ENCODE assay signal across 9 cellular contexts in the genomic region with DNA sequence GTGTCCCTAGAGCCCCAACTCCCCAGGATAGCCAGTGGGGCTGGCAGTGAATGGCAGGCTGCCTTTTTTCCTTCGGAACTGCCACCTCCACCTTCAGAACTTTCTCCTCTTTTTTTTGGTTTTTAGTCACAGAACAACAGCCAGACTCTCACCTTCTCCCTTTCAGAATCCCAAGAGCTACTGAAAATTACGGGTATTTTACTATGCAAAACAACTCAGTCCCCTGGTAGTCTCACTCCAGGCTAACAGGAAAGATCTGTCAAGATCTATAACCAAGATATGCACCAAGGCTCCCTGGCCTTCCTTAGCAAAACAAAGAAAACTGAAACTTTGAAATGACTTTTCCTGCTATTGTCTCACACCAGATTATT. TPM values are rescaled to one million over a fixed set of nuclear protein-coding genes. Genes with fewer than 3 reads are reported as not detected.
A peak's percentile ranks its signal among the peaks of the same experiment; 100 is the strongest.
DNase-seq lines count a peak whose midpoint lies in the region; ATAC-seq and TF ChIP-seq lines count a peak whose summit lies in the region.
"Had no signal": no experiment of that assay in that cellular context is flagged by ENCODE, and none has a peak within 500 bp of the region (broad histone marks: within the 10 kb centered on the region; RNA-seq: fewer than 3 reads in every experiment).

No MANE protein-coding gene starts in this region.

- H3K4me3 ChIP-seq in coronary artery (peak overlapping the region; percentile 34), skeletal muscle tissue (ENCODE audit: low read length in 3 of 3) (peak overlapping the region in 1 of 3 donors; percentile 42), testis (no peak overlapping the region)

- peak overlapping the region; percentile 56 to 84 for H3K27ac ChIP-seq in coronary artery
- peak overlapping the region; percentile 88 for H3K27ac ChIP-seq in skeletal muscle tissue (ENCODE audit: low read depth, low read length)
- no peak overlapping the region for H3K27ac ChIP-seq in testis

- ATAC-seq in GM19395 (IDR thresholded peaks at IDR 0.05; ENCODE audit: unreplicated experiment) (peak; percentile 24), HG03432 (IDR thresholded peaks at IDR 0.05; ENCODE audit: unreplicated experiment) (peak; percentile 34)

- intact Hi-C loops in testis (cut with DNase I; ENCODE audit: low total_unique reads): no loop called here

- no peak for TF ChIP-seq POLR2A in testis (IDR thresholded peaks at IDR 0.05)

- WGBS in testis, 2 donors: 46 to 62% methylated on average over 2 of the region's 2 CpGs

- TF ChIP-seq CTCF in coronary artery (IDR thresholded peaks at IDR 0.05): no peak
- no peak for TF ChIP-seq CTCF in testis (IDR thresholded peaks at IDR 0.05)

- H3K27me3 ChIP-seq in skeletal muscle tissue (ENCODE audit: control insufficient read depth in 3 of 3, insufficient read depth in 3 of 3, low read length in 3 of 3) (no peaks in the 10 kb centered on the region), testis (no peaks in the 10 kb centered on the region)

- H3K4me1 ChIP-seq in skeletal muscle tissue (ENCODE audit: control insufficient read depth in 3 of 3, insufficient read depth in 3 of 3, low read length in 3 of 3) (peaks cover 40 to 54% (median 52%) of the 10 kb centered on the region in 3 donors), testis (peaks cover 44% of the 10 kb centered on the region)

- DNase-seq in coronary artery (ENCODE audit: low spot score) (no peak), glomerular visceral epithelial cell (ENCODE audit: extremely low spot score) (no peak), epidermal melanocyte (ENCODE audit: insufficient read length, low spot score) (no peak), testis (no peak), NCI-H1092 treated with DMSO at 0.1 percent for 48 hours (lab: John Stamatoyannopoulos, UW) (no peak)
- DNase-seq: stimulated activated CD4-positive, alpha-beta T cell treated with anti-CD3 and anti-CD28 coated beads, Interleukin-2, amount 100 ng/mL, for 48 hours had no signal

- H3K36me3 ChIP-seq in skeletal muscle tissue (ENCODE audit: control insufficient read depth in 3 of 3, insufficient read depth in 3 of 3, low read length in 3 of 3): peaks cover under 1 to 6% (median 3%) of the 10 kb centered on the region in 3 donors
- H3K36me3 ChIP-seq in testis (ENCODE audit: low read depth, missing control alignments): no peaks in the 10 kb centered on the region

- H3K9me3 ChIP-seq in skeletal muscle tissue (ENCODE audit: control insufficient read depth in 3 of 3, low read length in 3 of 3) (no peaks in the 10 kb centered on the region), testis (no peaks in the 10 kb centered on the region)

- peak overlapping the region in 2 of 3 donors; percentile 57 to 65 for H3K9ac ChIP-seq in skeletal muscle tissue (ENCODE audit: low read depth in 1 of 3, low read length in 3 of 3)

RNA-seq across cellular contexts. Expression of gene PLEKHG6, which starts 12.5 kb away (rescaled TPM):
- 0.52 TPM for total RNA-seq in skeletal muscle tissue
- total RNA-seq in testis: 1 to 10 TPM in 1 of 2 donors, under 1 TPM in 1; 0.87 to 2.0 TPM
- 2.2 TPM for polyA plus RNA-seq in testis (ENCODE audit: insufficient read depth, low read depth, low replicate concordance)

RNA-seq across cellular contexts. Expression of gene TNFRSF1A, which starts 18.9 kb away (rescaled TPM):
- total RNA-seq in skeletal muscle tissue (47.5 TPM), testis (100 to 1,000 TPM in 1 of 2 donors, 10 to 100 TPM in 1; 94.6 to 106 TPM)
- 59.8 TPM for polyA plus RNA-seq in testis (ENCODE audit: insufficient read depth, low read depth, low replicate concordance)

RNA-seq across cellular contexts. Expression of gene SCNN1A, which starts 52.4 kb away (rescaled TPM):
- total RNA-seq in skeletal muscle tissue: not detected
- 10 to 100 TPM; 22.7 to 43.1 TPM for total RNA-seq in testis
- polyA plus RNA-seq in testis (ENCODE audit: insufficient read depth, low read depth, low replicate concordance): 14.6 TPM

Comparison
In these comparisons a context has a peak if more than half of its experiments do, and no peak if none do; other contexts are left out.
1. H3K27ac ChIP-seq: peak in coronary artery (2 of 2) and skeletal muscle tissue (single experiment); none in testis (0 of 2).
2. RNA of gene SCNN1A, which starts 52.4 kb away (total RNA-seq): 22.7 to 43.1 TPM in testis; not detected in skeletal muscle tissue (single experiment); every median in the first group is over 10 times any median in the second.